ENCODE assay signal across 33 cellular contexts in the genomic region with DNA sequence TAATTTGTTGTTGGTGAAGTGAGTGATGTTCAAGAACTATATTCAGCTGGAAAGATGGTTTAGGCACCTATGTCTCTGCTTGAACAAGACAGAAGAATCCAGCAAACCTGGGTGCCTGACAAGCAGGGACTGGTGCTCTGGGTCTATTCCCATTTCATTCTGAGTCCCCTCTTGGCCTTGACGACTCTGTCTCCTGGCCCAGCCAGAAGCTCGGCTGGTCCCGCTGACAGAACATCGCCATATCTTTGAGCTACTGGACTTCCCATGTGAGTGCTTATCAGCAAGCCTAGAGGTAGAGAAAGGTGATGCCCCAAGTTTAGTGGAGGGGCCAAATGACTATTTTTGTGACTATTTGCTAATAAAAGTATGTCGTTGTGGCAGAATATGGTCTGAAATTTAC. TPM values are rescaled to one million over a fixed set of nuclear protein-coding genes. Genes with fewer than 3 reads are reported as not detected.
"Had no signal": no experiment of that assay in that cellular context is flagged by ENCODE, and none has a peak within 500 bp of the region (broad histone marks: within the 10 kb centered on the region; RNA-seq: fewer than 3 reads in every experiment).

No MANE protein-coding gene starts in this region.

- H3K27ac ChIP-seq: adrenal gland, body of pancreas, breast epithelium, SJCRH30, SK-N-MC, WERI-Rb-1 had no signal

- H3K36me3 ChIP-seq: adrenal gland, breast epithelium, SJCRH30, WERI-Rb-1 had no signal

- H3K4me3 ChIP-seq: adrenal gland, body of pancreas, breast epithelium, SJCRH30, SK-N-MC had no signal

- DNase-seq: activated CD4-positive, alpha-beta T cell treated with anti-CD3 and anti-CD28 coated beads for 1 hour; activated CD4-positive, alpha-beta T cell treated with anti-CD3 and anti-CD28 coated beads, Interleukin-2, amount 10 ng/mL, durations not matched to agents 24 days and 14 days; activated CD4-positive, alpha-beta T cell treated with anti-CD3 and anti-CD28 coated beads, Interleukin-2, amount 50 U/mL, for 4 hours; activated CD4-positive, CD25-positive, alpha-beta regulatory T cell; activated CD8-positive, alpha-beta T cell treated with anti-CD3 and anti-CD28 coated beads for 36 hours; activated gamma-delta T cell treated with Interleukin-2 at 50 U/mL for 16 hours; activated naive CD4-positive, alpha-beta T cell treated with anti-CD3 and anti-CD28 coated beads for 36 hours; activated T-cell treated with anti-CD3 and anti-CD28 coated beads, Interleukin-2, amount 50 U/mL, for 24 hours; caudate nucleus; Karpas-422; KBM-7; MM.1S; MV-4-11; NCI-H1092; NCI-H146; NCI-H187; NCI-H2029 treated with DMSO at 0.1 percent for 48 hours; NCI-H2107; NCI-H2171; NCI-H510A; NCI-H526; NCI-H748 treated with DMSO at 0.1 percent for 48 hours; SHP77; SJCRH30; T1000; WERI-Rb-1 had no signal

- H3K9me3 ChIP-seq: adrenal gland, body of pancreas, breast epithelium, SJCRH30 had no signal

- H3K27me3 Mint-ChIP-seq: activated CD8-positive, alpha-beta T cell treated with anti-CD3 and anti-CD28 coated beads for 36 hours; activated T-cell treated with anti-CD3 and anti-CD28 coated beads, Interleukin-2, amount 50 U/mL, for 24 hours had no signal

- ATAC-seq: activated CD8-positive, alpha-beta T cell treated with anti-CD3 and anti-CD28 coated beads for 36 hours; activated naive CD4-positive, alpha-beta T cell treated with anti-CD3 and anti-CD28 coated beads, Interleukin-2, amount 50 U/mL, for 72 hours; body of pancreas had no signal

- H3K36me3 Mint-ChIP-seq: activated naive CD4-positive, alpha-beta T cell treated with anti-CD3 and anti-CD28 coated beads, Interleukin-2, amount 50 U/mL, for 72 hours had no signal

- H3K4me1 Mint-ChIP-seq: activated CD4-positive, alpha-beta T cell treated with anti-CD3 and anti-CD28 coated beads, Interleukin-2, amount 10 ng/mL, durations not matched to agents 24 days and 14 days had no signal

- H3K27ac Mint-ChIP-seq: activated CD4-positive, alpha-beta T cell treated with anti-CD3 and anti-CD28 coated beads, Interleukin-2, amount 10 ng/mL, durations not matched to agents 24 days and 14 days; activated CD8-positive, alpha-beta T cell treated with anti-CD3 and anti-CD28 coated beads for 36 hours; activated naive CD4-positive, alpha-beta T cell treated with anti-CD3 and anti-CD28 coated beads for 36 hours; activated naive CD4-positive, alpha-beta T cell treated with anti-CD3 and anti-CD28 coated beads, Interleukin-2, amount 50 U/mL, for 72 hours; activated T-cell treated with anti-CD3 and anti-CD28 coated beads, Interleukin-2, amount 50 U/mL, for 24 hours; activated T-helper 1 cell treated with anti-CD3 and anti-CD28 coated beads, Interleukin-12 subunit alpha, Interleukin-12 subunit beta, Interleukin-2, Interleukin-4 antibody, amounts not matched to agents 30 ng/mL and 10 ng/mL and 1 ng/mL, durations not matched to agents 14 hours and 24 hours and 36 hours had no signal

- H3K4me3 Mint-ChIP-seq: activated CD4-positive, alpha-beta T cell treated with anti-CD3 and anti-CD28 coated beads, Interleukin-2, amount 10 ng/mL, durations not matched to agents 24 days and 14 days; activated CD8-positive, alpha-beta T cell treated with anti-CD3 and anti-CD28 coated beads for 36 hours; activated naive CD4-positive, alpha-beta T cell treated with anti-CD3 and anti-CD28 coated beads for 36 hours; activated T-cell treated with anti-CD3 and anti-CD28 coated beads, Interleukin-2, amount 50 U/mL, for 24 hours; activated T-helper 1 cell treated with anti-CD3 and anti-CD28 coated beads, Interleukin-12 subunit alpha, Interleukin-12 subunit beta, Interleukin-2, Interleukin-4 antibody, amounts not matched to agents 30 ng/mL and 10 ng/mL and 1 ng/mL, durations not matched to agents 14 hours and 24 hours and 36 hours had no signal

- H3K27me3 ChIP-seq: adrenal gland, body of pancreas, breast epithelium had no signal

- H3K4me1 ChIP-seq: adrenal gland, breast epithelium, SJCRH30 had no signal

- H3K9me3 Mint-ChIP-seq: activated CD4-positive, alpha-beta T cell treated with anti-CD3 and anti-CD28 coated beads, Interleukin-2, amount 10 ng/mL, durations not matched to agents 24 days and 14 days; activated CD8-positive, alpha-beta T cell treated with anti-CD3 and anti-CD28 coated beads for 36 hours; activated naive CD4-positive, alpha-beta T cell treated with anti-CD3 and anti-CD28 coated beads for 36 hours; activated naive CD4-positive, alpha-beta T cell treated with anti-CD3 and anti-CD28 coated beads, Interleukin-2, amount 50 U/mL, for 72 hours; activated T-cell treated with anti-CD3 and anti-CD28 coated beads, Interleukin-2, amount 50 U/mL, for 24 hours; activated T-helper 1 cell treated with anti-CD3 and anti-CD28 coated beads, Interleukin-12 subunit alpha, Interleukin-12 subunit beta, Interleukin-2, Interleukin-4 antibody, amounts not matched to agents 30 ng/mL and 10 ng/mL and 1 ng/mL, durations not matched to agents 14 hours and 24 hours and 36 hours had no signal

RNA-seq across cellular contexts. Expression of a gene that starts 48.2 kb away (rescaled TPM):
- total RNA-seq: T-helper 1 cell treated with Interleukin-12 subunit alpha and Interleukin-12 subunit beta and Interleukin-4 antibody, amounts not matched to agents 30 ng/mL and 1 ng/mL, for 36 hours had no signal
